2 cellular contexts compared by ENCODE assay signal in genomic region chr2:138235041-138235440, GRCh38.
TF ChIP-seq lines count a peak whose summit lies in the region.

No MANE protein-coding gene starts in this region.

TF ChIP-seq in A549, 52 proteins besides CTCF, POLR2A, EP300 and RAD21:
- TF ChIP-seq NFE2L2 (conservative IDR thresholded peaks at IDR 0.05; ENCODE audit: low read length) (peak; percentile 30; the same call in 1 of the 2 replicates), TFCP2L1 (CRISPR knock-in tag; IDR thresholded peaks at IDR 0.05) (no peak), GATA3 (IDR thresholded peaks at IDR 0.05; ENCODE audit: borderline replicate concordance) (no peak)

TF ChIP-seq in H1, 55 proteins besides CTCF, POLR2A, EP300 and RAD21:
- 0 out of 2 replicates have a peak, but pooled peaks have one; percentile 34 for TF ChIP-seq TEAD4 (IDR thresholded peaks at IDR 0.05; ENCODE audit: low read depth, low read length)
- TF ChIP-seq BACH1 (IDR thresholded peaks at IDR 0.05; ENCODE audit: low read length): no peak; the same call in 1 of the 2 replicates
- no peak for TF ChIP-seq ASH2L (IDR thresholded peaks at IDR 0.05; ENCODE audit: low read length)
- no peak for TF ChIP-seq NANOG (IDR thresholded peaks at IDR 0.05; ENCODE audit: insufficient read depth, low read depth, low read length, poor library complexity, severe bottlenecking)
- TF ChIP-seq TCF12 (IDR thresholded peaks at IDR 0.05; ENCODE audit: low read depth, low read length): no peak
- no peak for TF ChIP-seq ZNF274 (IDR thresholded peaks at IDR 0.05; ENCODE audit: borderline replicate concordance, extremely low read depth, low read length)
- TF ChIP-seq SP1 (IDR thresholded peaks at IDR 0.05; ENCODE audit: low read depth, low read length): peak; percentile 36; the same call in 1 of the 2 replicates
- TF ChIP-seq SP2 (IDR thresholded peaks at IDR 0.05; ENCODE audit: low read length): no peak
- TF ChIP-seq, protein P1, sequence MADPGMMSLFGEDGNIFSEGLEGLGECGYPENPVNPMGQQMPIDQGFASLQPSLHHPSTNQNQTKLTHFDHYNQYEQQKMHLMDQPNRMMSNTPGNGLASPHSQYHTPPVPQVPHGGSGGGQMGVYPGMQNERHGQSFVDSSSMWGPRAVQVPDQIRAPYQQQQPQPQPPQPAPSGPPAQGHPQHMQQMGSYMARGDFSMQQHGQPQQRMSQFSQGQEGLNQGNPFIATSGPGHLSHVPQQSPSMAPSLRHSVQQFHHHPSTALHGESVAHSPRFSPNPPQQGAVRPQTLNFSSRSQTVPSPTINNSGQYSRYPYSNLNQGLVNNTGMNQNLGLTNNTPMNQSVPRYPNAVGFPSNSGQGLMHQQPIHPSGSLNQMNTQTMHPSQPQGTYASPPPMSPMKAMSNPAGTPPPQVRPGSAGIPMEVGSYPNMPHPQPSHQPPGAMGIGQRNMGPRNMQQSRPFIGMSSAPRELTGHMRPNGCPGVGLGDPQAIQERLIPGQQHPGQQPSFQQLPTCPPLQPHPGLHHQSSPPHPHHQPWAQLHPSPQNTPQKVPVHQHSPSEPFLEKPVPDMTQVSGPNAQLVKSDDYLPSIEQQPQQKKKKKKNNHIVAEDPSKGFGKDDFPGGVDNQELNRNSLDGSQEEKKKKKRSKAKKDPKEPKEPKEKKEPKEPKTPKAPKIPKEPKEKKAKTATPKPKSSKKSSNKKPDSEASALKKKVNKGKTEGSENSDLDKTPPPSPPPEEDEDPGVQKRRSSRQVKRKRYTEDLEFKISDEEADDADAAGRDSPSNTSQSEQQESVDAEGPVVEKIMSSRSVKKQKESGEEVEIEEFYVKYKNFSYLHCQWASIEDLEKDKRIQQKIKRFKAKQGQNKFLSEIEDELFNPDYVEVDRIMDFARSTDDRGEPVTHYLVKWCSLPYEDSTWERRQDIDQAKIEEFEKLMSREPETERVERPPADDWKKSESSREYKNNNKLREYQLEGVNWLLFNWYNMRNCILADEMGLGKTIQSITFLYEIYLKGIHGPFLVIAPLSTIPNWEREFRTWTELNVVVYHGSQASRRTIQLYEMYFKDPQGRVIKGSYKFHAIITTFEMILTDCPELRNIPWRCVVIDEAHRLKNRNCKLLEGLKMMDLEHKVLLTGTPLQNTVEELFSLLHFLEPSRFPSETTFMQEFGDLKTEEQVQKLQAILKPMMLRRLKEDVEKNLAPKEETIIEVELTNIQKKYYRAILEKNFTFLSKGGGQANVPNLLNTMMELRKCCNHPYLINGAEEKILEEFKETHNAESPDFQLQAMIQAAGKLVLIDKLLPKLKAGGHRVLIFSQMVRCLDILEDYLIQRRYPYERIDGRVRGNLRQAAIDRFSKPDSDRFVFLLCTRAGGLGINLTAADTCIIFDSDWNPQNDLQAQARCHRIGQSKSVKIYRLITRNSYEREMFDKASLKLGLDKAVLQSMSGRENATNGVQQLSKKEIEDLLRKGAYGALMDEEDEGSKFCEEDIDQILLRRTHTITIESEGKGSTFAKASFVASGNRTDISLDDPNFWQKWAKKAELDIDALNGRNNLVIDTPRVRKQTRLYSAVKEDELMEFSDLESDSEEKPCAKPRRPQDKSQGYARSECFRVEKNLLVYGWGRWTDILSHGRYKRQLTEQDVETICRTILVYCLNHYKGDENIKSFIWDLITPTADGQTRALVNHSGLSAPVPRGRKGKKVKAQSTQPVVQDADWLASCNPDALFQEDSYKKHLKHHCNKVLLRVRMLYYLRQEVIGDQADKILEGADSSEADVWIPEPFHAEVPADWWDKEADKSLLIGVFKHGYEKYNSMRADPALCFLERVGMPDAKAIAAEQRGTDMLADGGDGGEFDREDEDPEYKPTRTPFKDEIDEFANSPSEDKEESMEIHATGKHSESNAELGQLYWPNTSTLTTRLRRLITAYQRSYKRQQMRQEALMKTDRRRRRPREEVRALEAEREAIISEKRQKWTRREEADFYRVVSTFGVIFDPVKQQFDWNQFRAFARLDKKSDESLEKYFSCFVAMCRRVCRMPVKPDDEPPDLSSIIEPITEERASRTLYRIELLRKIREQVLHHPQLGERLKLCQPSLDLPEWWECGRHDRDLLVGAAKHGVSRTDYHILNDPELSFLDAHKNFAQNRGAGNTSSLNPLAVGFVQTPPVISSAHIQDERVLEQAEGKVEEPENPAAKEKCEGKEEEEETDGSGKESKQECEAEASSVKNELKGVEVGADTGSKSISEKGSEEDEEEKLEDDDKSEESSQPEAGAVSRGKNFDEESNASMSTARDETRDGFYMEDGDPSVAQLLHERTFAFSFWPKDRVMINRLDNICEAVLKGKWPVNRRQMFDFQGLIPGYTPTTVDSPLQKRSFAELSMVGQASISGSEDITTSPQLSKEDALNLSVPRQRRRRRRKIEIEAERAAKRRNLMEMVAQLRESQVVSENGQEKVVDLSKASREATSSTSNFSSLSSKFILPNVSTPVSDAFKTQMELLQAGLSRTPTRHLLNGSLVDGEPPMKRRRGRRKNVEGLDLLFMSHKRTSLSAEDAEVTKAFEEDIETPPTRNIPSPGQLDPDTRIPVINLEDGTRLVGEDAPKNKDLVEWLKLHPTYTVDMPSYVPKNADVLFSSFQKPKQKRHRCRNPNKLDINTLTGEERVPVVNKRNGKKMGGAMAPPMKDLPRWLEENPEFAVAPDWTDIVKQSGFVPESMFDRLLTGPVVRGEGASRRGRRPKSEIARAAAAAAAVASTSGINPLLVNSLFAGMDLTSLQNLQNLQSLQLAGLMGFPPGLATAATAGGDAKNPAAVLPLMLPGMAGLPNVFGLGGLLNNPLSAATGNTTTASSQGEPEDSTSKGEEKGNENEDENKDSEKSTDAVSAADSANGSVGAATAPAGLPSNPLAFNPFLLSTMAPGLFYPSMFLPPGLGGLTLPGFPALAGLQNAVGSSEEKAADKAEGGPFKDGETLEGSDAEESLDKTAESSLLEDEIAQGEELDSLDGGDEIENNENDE (IDR thresholded peaks at IDR 0.05; ENCODE audit: insufficient replicate concordance, low read length): no peak
- TF ChIP-seq KDM1A (IDR thresholded peaks at IDR 0.05; ENCODE audit: borderline replicate concordance, low read length): no peak
- no peak for TF ChIP-seq GTF2F1 (IDR thresholded peaks at IDR 0.05; ENCODE audit: borderline replicate concordance, low read depth, low read length)
- TF ChIP-seq TAF7 (optimal IDR thresholded peaks at IDR 0.05; ENCODE audit: borderline replicate concordance, low read depth, low read length): no peak
- 0 out of 2 replicates have a peak, but pooled peaks have one; percentile 7 for TF ChIP-seq MAFK (IDR thresholded peaks at IDR 0.05; ENCODE audit: low read depth, low read length)
- TF ChIP-seq SIRT6 (IDR thresholded peaks at IDR 0.05; ENCODE audit: low read length): no peak
TF ChIP-seq in H1: peak in this region for 3.
